In genomic region chr22:21964234-21964633, GRCh38 we compare ENCODE assay signal across 27 cellular contexts. TPM values are rescaled to one million over a fixed set of nuclear protein-coding genes. Genes with fewer than 3 reads are reported as not detected.
DNase-seq lines count a peak whose midpoint lies in the region; ATAC-seq, FAIRE-seq and TF ChIP-seq lines count a peak whose summit lies in the region.
"Had no signal": no experiment of that assay in that cellular context is flagged by ENCODE, and none has a peak within 500 bp of the region (broad histone marks: within the 10 kb centered on the region; RNA-seq: fewer than 3 reads in every experiment).

No MANE protein-coding gene starts in this region.

- H3K4me2 ChIP-seq in K562 (ENCODE audit: insufficient read depth, low read length) = no peak overlapping the region
- H3K4me2 ChIP-seq in osteoblast (ENCODE audit: insufficient read depth, low read length) = no peak overlapping the region
- H3K4me2 ChIP-seq: BLaER1 had no signal

- H3K9me3 ChIP-seq in K562 (replicated peaks; ENCODE audit: control insufficient read depth, insufficient read depth, low read depth, low read length) (no peaks in the 10 kb centered on the region), osteoblast (ENCODE audit: low read depth, low read length) (no peaks in the 10 kb centered on the region)
- H3K9me3 ChIP-seq: BE2C, BLaER1 had no signal

- H4K20me1 ChIP-seq in K562 (replicated peaks; ENCODE audit: control insufficient read depth, insufficient read depth, low read length) = peaks cover 53% of the 10 kb centered on the region
- H4K20me1 ChIP-seq in osteoblast (ENCODE audit: insufficient read depth, low read length) = peaks cover 3% of the 10 kb centered on the region

- H3K27ac ChIP-seq in K562 (ENCODE audit: extremely low read depth, low read depth, low read length) (no peak overlapping the region), brain microvascular endothelial cell (peak overlapping the region; percentile 14), osteoblast (ENCODE audit: low read depth, low read length) (no peak overlapping the region)
- H3K27ac ChIP-seq: BLaER1 had no signal

- ATAC-seq in K562 (no peak), HG03521 (IDR thresholded peaks at IDR 0.05; ENCODE audit: unreplicated experiment) (no peak), HG03135 (IDR thresholded peaks at IDR 0.05; ENCODE audit: unreplicated experiment) (no peak)
- ATAC-seq: GM12878 had no signal

- DNase-seq in K562 (ENCODE audit: extremely low read depth in 1 of 4, low spot score in 3 of 4) = no peak
- DNase-seq in brain microvascular endothelial cell = no peak
- DNase-seq in osteoblast (ENCODE audit: insufficient read length, low spot score, missing footprints) = peak; percentile 34
- no peak for DNase-seq in activated gamma-delta T cell (lab: John Stamatoyannopoulos, UW)
- DNase-seq: 8988T; ACHN; BE2C; C1 segment of cervical spinal cord; CD4-positive, alpha-beta memory T cell; CD4-positive, CD25-positive, alpha-beta regulatory T cell; CD8-positive, alpha-beta memory T cell; COR-L47; DMS 273 treated with DMSO at 0.1 percent for 48 hours; DMS153; DMS53; DMS79; DND-41; EL; GDM1 had no signal

- peaks cover 97% of the 10 kb centered on the region for H3K36me3 ChIP-seq in K562 (ENCODE audit: control insufficient read depth, insufficient read depth, low read length)
- H3K36me3 ChIP-seq in brain microvascular endothelial cell (replicated peaks) = peaks cover 92% of the 10 kb centered on the region
- H3K36me3 ChIP-seq in osteoblast (ENCODE audit: insufficient read depth, low read length) = peaks cover 90% of the 10 kb centered on the region

- H3K4me1 ChIP-seq in K562 (replicated peaks in 1 of 2; ENCODE audit: control insufficient read depth in 2 of 2, insufficient read depth in 2 of 2, low read length in 2 of 2) (peaks cover 0 to 40% of the 10 kb centered on the region in 2 experiments; a peak in 2 of 5 replicates), osteoblast (ENCODE audit: insufficient read depth, low read length) (peaks cover 3% of the 10 kb centered on the region)
- H3K4me1 ChIP-seq: BE2C, BLaER1 had no signal

- H3K27me3 ChIP-seq in K562 (ENCODE audit: control insufficient read depth in 2 of 2, insufficient read depth in 2 of 2, low read length in 2 of 2) (no peaks in the 10 kb centered on the region), brain microvascular endothelial cell (replicated peaks) (no peaks in the 10 kb centered on the region), osteoblast (ENCODE audit: insufficient read depth, low read length) (no peaks in the 10 kb centered on the region)
- H3K27me3 ChIP-seq: BE2C, BLaER1 had no signal

- TF ChIP-seq CTCF in K562 (IDR thresholded peaks at IDR 0.05 in 2 of 3, conservative IDR thresholded peaks at IDR 0.05 in 1 of 3; ENCODE audit: insufficient read depth in 2 of 3, low read depth in 1 of 3, low read length in 3 of 3) (no peak), brain microvascular endothelial cell (IDR thresholded peaks at IDR 0.05; ENCODE audit: low read depth, low read length, missing control alignments) (no peak), osteoblast (IDR thresholded peaks at IDR 0.05; ENCODE audit: extremely low read depth, low read depth, low read length) (no peak)

- TF ChIP-seq POLR2A in K562 (conservative IDR thresholded peaks at IDR 0.05) = peak; percentile 52

- no peak for FAIRE-seq in K562 (lab: Jason Lieb, UNC)
- FAIRE-seq: A204.1, GM12878, GM12892, GM18507, GM19239 had no signal

- no peak for TF ChIP-seq EP300 in K562 (IDR thresholded peaks at IDR 0.05; ENCODE audit: low read length)

- H2AFZ ChIP-seq in K562 (ENCODE audit: low read depth, low read length) (no peak overlapping the region), osteoblast (ENCODE audit: low read length) (no peak overlapping the region)

- peak overlapping the region in 1 of 2 experiments; percentile 10; a peak in 2 of 4 replicates for H3K9ac ChIP-seq in K562 (ENCODE audit: insufficient read depth in 1 of 2, low read depth in 2 of 2, low read length in 2 of 2)
- H3K9ac ChIP-seq: BLaER1 had no signal

- no peak for TF ChIP-seq RAD21 in K562 (CRISPR knock-in tag; conservative IDR thresholded peaks at IDR 0.05 in 1 of 2, IDR thresholded peaks at IDR 0.05 in 1 of 2)

- POLR2A ChIA-PET in K562 (lab: Yijun Ruan, JAX) = interaction anchor here (0.7 to 15.7 kb wide), 6 partner anchors 6 to 68 kb away, joined by 3 to 382 read pairs (median 44); partner anchors contain the start of genes PPM1F and TOP3B

- intact Hi-C loops in K562 (cut with micrococcal nuclease) = no loop called here

- CTCF ChIA-PET in K562 (lab: Yijun Ruan, JAX; ENCODE audit: low intra/inter-chr PET ratio) = no interaction called here

- peaks cover 7% of the 10 kb centered on the region for H3K9me1 ChIP-seq in K562 (ENCODE audit: control insufficient read depth, insufficient read depth, low read length)

- 89% methylated on average over 15 of the region's 15 CpGs for WGBS in K562 (ENCODE audit: insufficient coverage, low coverage, missing lambda C conversion rate)

- in situ Hi-C loops in K562 (cut with MboI) (no loop called here), brain microvascular endothelial cell (cut with HindIII; ENCODE audit: low pct_ligation_motif_present, low sequenced_read_pairs) (no loop called here)

- H3K79me2 ChIP-seq in K562 (ENCODE audit: control insufficient read depth, insufficient read depth, low read length) = no peaks in the 10 kb centered on the region
- H3K79me2 ChIP-seq in osteoblast (ENCODE audit: insufficient read depth, low read length) = no peaks in the 10 kb centered on the region

- H3K4me3 ChIP-seq in K562 = no peak overlapping the region
- H3K4me3 ChIP-seq in brain microvascular endothelial cell (ENCODE audit: low read depth, low read length) = no peak overlapping the region
- H3K4me3 ChIP-seq in osteoblast (ENCODE audit: insufficient read depth, low read length) = no peak overlapping the region
- H3K4me3 ChIP-seq: BLaER1, GM12878 had no signal

- BruUV-seq in K562 (replicated peaks; lab: Mats Ljungman, UMichigan) = no TSS peak

TF ChIP-seq in K562, 482 proteins besides CTCF, POLR2A, EP300 and RAD21 (continues in another document):
- TF ChIP-seq KLF1 (tag; IDR thresholded peaks at IDR 0.05) (0 out of 2 replicates have a peak, but pooled peaks have one; percentile 13), TAF15 (IDR thresholded peaks at IDR 0.05; ENCODE audit: low read depth, low read length) (no peak), MED1 (CRISPR knock-in tag; IDR thresholded peaks at IDR 0.05; ENCODE audit: borderline replicate concordance) (peak; percentile 83; the same call in 1 of the 2 replicates), PML (IDR thresholded peaks at IDR 0.05; ENCODE audit: low read length) (peak; percentile 15; the same call in 1 of the 2 replicates), ZNF830 (CRISPR knock-in tag; IDR thresholded peaks at IDR 0.05) (0 out of 2 replicates have a peak, but pooled peaks have one; percentile 32), CHD2 (IDR thresholded peaks at IDR 0.05; ENCODE audit: low read depth, low read length) (0 out of 2 replicates have a peak, but pooled peaks have one; percentile 35), RUNX1 (IDR thresholded peaks at IDR 0.05; ENCODE audit: low read depth) (no peak), BRCA1 (IDR thresholded peaks at IDR 0.05) (no peak), BRCA1 (CRISPR knock-in tag; IDR thresholded peaks at IDR 0.05) (0 out of 2 replicates have a peak, but pooled peaks have one; percentile 87)

RNA-seq across cellular contexts. Expression of gene PPM1F, which starts 11.6 kb away (rescaled TPM):
- total RNA-seq in K562 (2011; cell fraction: chromatin; rRNA removed; ENCODE audit: low replicate concordance) = 103 and 226 TPM in 2 replicates
- 122 and 135 TPM in 2 replicates for total RNA-seq in K562 (2011; cell fraction: nucleolus; rRNA removed)
- total RNA-seq in K562 (2011; cell fraction: nucleoplasm; rRNA removed) = 120 and 153 TPM in 2 replicates
- total RNA-seq in K562 (2014; rRNA removed) (132 and 153 TPM in 2 replicates), K562 (2014; rRNA removed; fragmentation: Illumina TruSeq; extraction: Trizol) (33.1 and 36.9 TPM in 2 replicates), K562 (2015; rRNA removed; fragmentation: Illumina TruSeq; extraction: Trizol) (74.6 and 75.0 TPM in 2 replicates), K562 (2021) (157 and 159 TPM in 2 replicates), osteoblast (22.8 and 24.5 TPM in 2 replicates)
- polyA plus RNA-seq in K562 (2011; rRNA removed) (64.0 and 73.1 TPM in 2 replicates), K562 (2014; fragmentation: Illumina TruSeq; extraction: Trizol) (53.8 and 92.1 TPM in 2 replicates), K562 (2014; fragmentation: Nextera tagmentation; extraction: Ambion mirVana) (1 to 10 TPM; 2.1 to 4.5 TPM), K562 (2014; rRNA removed) (110 and 121 TPM in 2 replicates)
- 74.8 and 124 TPM in 2 replicates for polyA plus RNA-seq in K562 (2011; cell fraction: cytosol; rRNA removed)
- polyA plus RNA-seq in K562 (2011; cell fraction: nucleus; rRNA removed) = 187 and 284 TPM in 2 replicates
- polyA plus RNA-seq in K562 (2012) = 81.6 and 118 TPM in 2 replicates
- polyA minus RNA-seq in K562 (2011; rRNA and poly(A)+ RNA removed) = 29.5 and 43.3 TPM in 2 replicates
- polyA minus RNA-seq in K562 (2011; cell fraction: cytosol; rRNA and poly(A)+ RNA removed) = 53.3 and 68.1 TPM in 2 replicates
- 34.9 and 45.5 TPM in 2 replicates for polyA minus RNA-seq in K562 (2011; cell fraction: nucleus; rRNA and poly(A)+ RNA removed)

RNA-seq across cellular contexts. Expression of gene TOP3B, which starts 18.4 kb away (rescaled TPM):
- 654 and 1,271 TPM in 2 replicates for total RNA-seq in K562 (2011; cell fraction: chromatin; rRNA removed; ENCODE audit: low replicate concordance)
- 667 and 676 TPM in 2 replicates for total RNA-seq in K562 (2011; cell fraction: nucleolus; rRNA removed)
- 562 and 595 TPM in 2 replicates for total RNA-seq in K562 (2011; cell fraction: nucleoplasm; rRNA removed)
- total RNA-seq in K562 (2014; rRNA removed) (168 and 209 TPM in 2 replicates), K562 (2014; rRNA removed; fragmentation: Illumina TruSeq; extraction: Trizol) (70.7 and 93.0 TPM in 2 replicates), K562 (2015; rRNA removed; fragmentation: Illumina TruSeq; extraction: Trizol) (132 and 135 TPM in 2 replicates), K562 (2021) (182 and 188 TPM in 2 replicates), osteoblast (27.9 and 33.6 TPM in 2 replicates)
- polyA plus RNA-seq in K562 (2011; rRNA removed) (77.5 and 115 TPM in 2 replicates), K562 (2014; fragmentation: Illumina TruSeq; extraction: Trizol) (112 and 123 TPM in 2 replicates), K562 (2014; fragmentation: Nextera tagmentation; extraction: Ambion mirVana) (10 to 100 TPM in 1 of 2 experiments, 1 to 10 TPM in 1; 3.0 to 11.5 TPM), K562 (2014; rRNA removed) (153 and 161 TPM in 2 replicates)
- 70.1 and 77.8 TPM in 2 replicates for polyA plus RNA-seq in K562 (2011; cell fraction: cytosol; rRNA removed)
- 984 and 1,286 TPM in 2 replicates for polyA plus RNA-seq in K562 (2011; cell fraction: nucleus; rRNA removed)
- polyA plus RNA-seq in K562 (2012) = 96.9 and 122 TPM in 2 replicates
- polyA minus RNA-seq in K562 (2011; rRNA and poly(A)+ RNA removed) = 98.9 and 108 TPM in 2 replicates
- polyA minus RNA-seq in K562 (2011; cell fraction: cytosol; rRNA and poly(A)+ RNA removed) = 76.3 and 79.3 TPM in 2 replicates
- polyA minus RNA-seq in K562 (2011; cell fraction: nucleus; rRNA and poly(A)+ RNA removed) = 248 and 295 TPM in 2 replicates
